ENCODE assay signal across 8 cellular contexts in genomic region chr6:29847871-29848630, GRCh38. TPM values are rescaled to one million over a fixed set of nuclear protein-coding genes. Genes with fewer than 3 reads are reported as not detected.
A peak's percentile ranks its signal among the peaks of the same experiment; 100 is the strongest.
DNase-seq lines count a peak whose midpoint lies in the region; ATAC-seq and TF ChIP-seq lines count a peak whose summit lies in the region.

No MANE protein-coding gene starts in this region.

- no peaks in the 10 kb centered on the region for H3K36me3 Mint-ChIP-seq in CD8-positive, alpha-beta T cell
- no peaks in the 10 kb centered on the region for H3K36me3 Mint-ChIP-seq in activated CD8-positive, alpha-beta memory T cell treated with anti-CD3 and anti-CD28 coated beads, Interleukin-2, amount 10 ng/mL, durations not matched to agents 7 days and 5 days
- H3K36me3 Mint-ChIP-seq in endothelial cell (ENCODE audit: low read depth, unreplicated experiment) = no peaks in the 10 kb centered on the region

- POLR2A ChIA-PET in CD8-positive, alpha-beta T cell (lab: Charles Lee) = no interaction called here

- TF ChIP-seq CTCF in CD8-positive, alpha-beta T cell (IDR thresholded peaks at IDR 0.05) = peak; percentile 97
- peak; percentile 72 for TF ChIP-seq CTCF in endothelial cell (IDR thresholded peaks at IDR 0.05; ENCODE audit: unreplicated experiment)

- no peak overlapping the region for H3K4me3 Mint-ChIP-seq in CD8-positive, alpha-beta T cell
- no peak overlapping the region for H3K4me3 Mint-ChIP-seq in activated CD8-positive, alpha-beta memory T cell treated with anti-CD3 and anti-CD28 coated beads, Interleukin-2, amount 10 ng/mL, durations not matched to agents 7 days and 5 days
- H3K4me3 Mint-ChIP-seq in endothelial cell (ENCODE audit: unreplicated experiment) = no peak overlapping the region

- no peak overlapping the region for H3K27ac ChIP-seq in CD8-positive, alpha-beta T cell (ENCODE audit: low read depth, low read length)

- H3K27ac Mint-ChIP-seq in CD8-positive, alpha-beta T cell = no peak overlapping the region
- H3K27ac Mint-ChIP-seq in activated CD8-positive, alpha-beta memory T cell treated with anti-CD3 and anti-CD28 coated beads, Interleukin-2, amount 10 ng/mL, durations not matched to agents 7 days and 5 days = no peak overlapping the region
- no peak overlapping the region for H3K27ac Mint-ChIP-seq in endothelial cell (ENCODE audit: unreplicated experiment)

- CTCF ChIA-PET in CD8-positive, alpha-beta T cell (lab: Charles Lee) = interaction anchor here (0.6 to 3.4 kb wide), 42 partner anchors 8 to 549 kb away, joined by 3 to 76 read pairs (median 4); partner anchors contain the start of genes HLA-A, HLA-G and TRIM40
- CTCF ChIA-PET in activated CD8-positive, alpha-beta memory T cell treated with anti-CD3 and anti-CD28 coated beads, Interleukin-2, amount 10 ng/mL, durations not matched to agents 7 days and 5 days (lab: Charles Lee) = interaction anchor here (0.5 to 3.8 kb wide), 29 partner anchors 11 to 283 kb away, joined by 3 to 57 read pairs (median 4); no protein-coding TSS in a partner anchor

- peaks cover 58% of the 10 kb centered on the region for H3K27me3 Mint-ChIP-seq in CD8-positive, alpha-beta T cell (ENCODE audit: low read depth)
- peaks cover 70% of the 10 kb centered on the region for H3K27me3 Mint-ChIP-seq in activated CD8-positive, alpha-beta memory T cell treated with anti-CD3 and anti-CD28 coated beads, Interleukin-2, amount 10 ng/mL, durations not matched to agents 7 days and 5 days
- H3K27me3 Mint-ChIP-seq in endothelial cell (ENCODE audit: unreplicated experiment) = no peaks in the 10 kb centered on the region

- H3K4me1 Mint-ChIP-seq in CD8-positive, alpha-beta T cell (ENCODE audit: low read depth) = peaks cover 8% of the 10 kb centered on the region
- peaks cover 23% of the 10 kb centered on the region for H3K4me1 Mint-ChIP-seq in activated CD8-positive, alpha-beta memory T cell treated with anti-CD3 and anti-CD28 coated beads, Interleukin-2, amount 10 ng/mL, durations not matched to agents 7 days and 5 days
- H3K4me1 Mint-ChIP-seq in endothelial cell (ENCODE audit: unreplicated experiment) = no peaks in the 10 kb centered on the region

- no peaks in the 10 kb centered on the region for H3K9me3 ChIP-seq in CD8-positive, alpha-beta T cell (ENCODE audit: low read length)

- H3K27me3 ChIP-seq in CD8-positive, alpha-beta T cell (ENCODE audit: insufficient read depth, low read length) = peaks cover 23% of the 10 kb centered on the region

- peaks cover 3% of the 10 kb centered on the region for H3K4me1 ChIP-seq in CD8-positive, alpha-beta T cell (ENCODE audit: insufficient read depth, low read length)

- H3K36me3 ChIP-seq in CD8-positive, alpha-beta T cell (ENCODE audit: insufficient read depth, low read length) = no peaks in the 10 kb centered on the region

- no peak overlapping the region for H3K4me3 ChIP-seq in CD8-positive, alpha-beta T cell (ENCODE audit: low read depth, low read length)

- peaks cover 1% of the 10 kb centered on the region for H3K9me3 Mint-ChIP-seq in CD8-positive, alpha-beta T cell
- H3K9me3 Mint-ChIP-seq in activated CD8-positive, alpha-beta memory T cell treated with anti-CD3 and anti-CD28 coated beads, Interleukin-2, amount 10 ng/mL, durations not matched to agents 7 days and 5 days (ENCODE audit: low read depth) = no peaks in the 10 kb centered on the region
- H3K9me3 Mint-ChIP-seq in endothelial cell (ENCODE audit: unreplicated experiment) = no peaks in the 10 kb centered on the region

- intact Hi-C loops in CD8-positive, alpha-beta T cell (cut with DNase I, micrococcal nuclease) = loop anchor here (1.0 to 2.0 kb wide), 5 partner anchors 79 to 283 kb away; no protein-coding TSS in a partner anchor

- DNase-seq in CD8-positive, alpha-beta T cell = peak; percentile 74 to 94 (median 80)
- DNase-seq in NOMO-1 treated with dmso at 0.1 percent for 144 hours (lab: John Stamatoyannopoulos, UW; ENCODE audit: unreplicated experiment) = peak; percentile 40
- peak; percentile 87 for DNase-seq in activated CD8-positive, alpha-beta memory T cell treated with anti-CD3 and anti-CD28 coated beads, Interleukin-2, amount 10 ng/mL, durations not matched to agents 7 days and 5 days
- peak; percentile 84 for DNase-seq in endothelial cell (ENCODE audit: low spot score)
- peak; percentile 57 for DNase-seq in midbrain (lab: John Stamatoyannopoulos, UW)
- peak; percentile 65 to 80 for DNase-seq in stimulated activated CD8-positive, alpha-beta memory T cell treated with anti-CD3 and anti-CD28 coated beads, Interleukin-4, amount 100 ng/mL, for 1 hour (ENCODE audit: low read depth in 2 of 2, low spot score in 1 of 2)

- ATAC-seq in CD8-positive, alpha-beta T cell = peak; percentile 86
- ATAC-seq in HG02759 (IDR thresholded peaks at IDR 0.05; ENCODE audit: unreplicated experiment) = peak; percentile 57
- peak; percentile 83 for ATAC-seq in activated CD8-positive, alpha-beta memory T cell treated with anti-CD3 and anti-CD28 coated beads, Interleukin-2, amount 10 ng/mL, durations not matched to agents 7 days and 5 days
- ATAC-seq in HG02642 (IDR thresholded peaks at IDR 0.05; ENCODE audit: poor library complexity, unreplicated experiment) = no peak

RNA-seq across cellular contexts. Expression of gene HLA-G, which starts 20.4 kb away (rescaled TPM):
- 1 to 10 TPM; 6.9 to 7.2 TPM for total RNA-seq in CD8-positive, alpha-beta T cell
- total RNA-seq in activated CD8-positive, alpha-beta memory T cell treated with anti-CD3 and anti-CD28 coated beads, Interleukin-2, amount 10 ng/mL, durations not matched to agents 7 days and 5 days = under 1 TPM; 0.66 to 0.85 TPM
- total RNA-seq in endothelial cell (ENCODE audit: unreplicated experiment) = 0.41 TPM
